Comparison of ENCODE assay signal across 8 cellular contexts in genomic region chr2:231482806-231483391, GRCh38. TPM values are rescaled to one million over a fixed set of nuclear protein-coding genes. Genes with fewer than 3 reads are reported as not detected.
DNase-seq lines count a peak whose midpoint lies in the region; ATAC-seq, FAIRE-seq and TF ChIP-seq lines count a peak whose summit lies in the region.

No MANE protein-coding gene starts in this region.

- TF ChIP-seq CTCF in SU-DHL-6 (IDR thresholded peaks at IDR 0.05; ENCODE audit: insufficient read depth, low read length, poor library complexity, severe bottlenecking): peak; percentile 92
- peak; percentile 85 to 97 (median 91) for TF ChIP-seq CTCF in heart right ventricle (IDR thresholded peaks at IDR 0.05)

- H3F3A ChIP-seq in SU-DHL-6 (ENCODE audit: insufficient read depth): no peaks in the 10 kb centered on the region

- no peak overlapping the region for H3K27ac ChIP-seq in SU-DHL-6 (ENCODE audit: low read depth, low read length)
- peak overlapping the region; percentile 30 to 93 (median 88) for H3K27ac ChIP-seq in heart right ventricle
- peak overlapping the region; percentile 73 for H3K27ac ChIP-seq in rectal smooth muscle tissue (ENCODE audit: low read depth, low read length)

- no peaks in the 10 kb centered on the region for H3K27me3 Mint-ChIP-seq in activated naive CD8-positive, alpha-beta T cell treated with anti-CD3 and anti-CD28 coated beads, Interleukin-2, amount 50 U/mL, for 24 hours

- H3K27ac Mint-ChIP-seq in activated naive CD8-positive, alpha-beta T cell treated with anti-CD3 and anti-CD28 coated beads, Interleukin-2, amount 50 U/mL, for 24 hours: peak overlapping the region; percentile 91

- H3K4me3 ChIP-seq in SU-DHL-6 (ENCODE audit: insufficient read depth, low read length, poor library complexity, severe bottlenecking) (peak overlapping the region; percentile 1), heart right ventricle (peak overlapping the region; percentile 36 to 76 (median 62)), rectal smooth muscle tissue (ENCODE audit: low read length) (peak overlapping the region; percentile 51)

- H3K27me3 ChIP-seq in SU-DHL-6 (ENCODE audit: low read length): no peaks in the 10 kb centered on the region
- no peaks in the 10 kb centered on the region for H3K27me3 ChIP-seq in heart right ventricle
- H3K27me3 ChIP-seq in rectal smooth muscle tissue (ENCODE audit: control insufficient read depth, insufficient read depth, low read length): no peaks in the 10 kb centered on the region

- intact Hi-C loops in heart right ventricle (cut with DNase I): loop anchor here in 9 of 10 donors (1.0 to 10.0 kb wide), 5 partner anchors 72 to 76 kb away; no protein-coding TSS in a partner anchor

- no peaks in the 10 kb centered on the region for H3K9me3 Mint-ChIP-seq in activated naive CD8-positive, alpha-beta T cell treated with anti-CD3 and anti-CD28 coated beads, Interleukin-2, amount 50 U/mL, for 24 hours

- H3K9ac ChIP-seq in SU-DHL-6 (ENCODE audit: low read length) (peak overlapping the region; percentile 34), rectal smooth muscle tissue (ENCODE audit: low read length) (peak overlapping the region; percentile 61)

- H4K20me1 ChIP-seq in SU-DHL-6 (ENCODE audit: low read depth, low read length): no peaks in the 10 kb centered on the region

- no peak for FAIRE-seq in urothelium cell line (lab: Jason Lieb, UNC)

- peak; percentile 59 for ATAC-seq in GM18517 (IDR thresholded peaks at IDR 0.05; ENCODE audit: unreplicated experiment)
- peak; percentile 88 for ATAC-seq in activated naive CD8-positive, alpha-beta T cell treated with anti-CD3 and anti-CD28 coated beads, Interleukin-2, amount 50 U/mL, for 24 hours
- peak; percentile 90 to 94 (median 92) for ATAC-seq in heart right ventricle

- H3K9me2 ChIP-seq in SU-DHL-6 (replicated peaks; ENCODE audit: insufficient read depth, low read length): no peaks in the 10 kb centered on the region

- peak overlapping the region; percentile 61 for H2AFZ ChIP-seq in SU-DHL-6 (ENCODE audit: low read depth, low read length, severe bottlenecking)

- in situ Hi-C loops in ACHN (cut with HindIII; ENCODE audit: low pct_ligation_motif_present, low pct_unique_long_range_greater_than_20kb, low sequenced_read_pairs): no loop called here

- H3K4me2 ChIP-seq in SU-DHL-6 (ENCODE audit: low read depth, low read length, poor library complexity, severe bottlenecking): peak overlapping the region; percentile 47

- 12 to 19% methylated on average over 35 to 36 of the region's 36 CpGs for WGBS in heart right ventricle, 2 donors

- H3K4me1 ChIP-seq in heart right ventricle: peaks cover 0 to 14% (median 6%) of the 10 kb centered on the region in 9 donors
- peaks cover 4% of the 10 kb centered on the region for H3K4me1 ChIP-seq in rectal smooth muscle tissue (ENCODE audit: control insufficient read depth, insufficient read depth, low read length)

- no peaks in the 10 kb centered on the region for H3K36me3 Mint-ChIP-seq in activated naive CD8-positive, alpha-beta T cell treated with anti-CD3 and anti-CD28 coated beads, Interleukin-2, amount 50 U/mL, for 24 hours (ENCODE audit: low read depth)

- no peaks in the 10 kb centered on the region for H3K79me2 ChIP-seq in SU-DHL-6 (ENCODE audit: insufficient read depth, low read length)

- peak; percentile 67 for DNase-seq in ACHN
- peak; percentile 19 for DNase-seq in HS-5 (ENCODE audit: low read depth)
- peak; percentile 83 for DNase-seq in activated naive CD8-positive, alpha-beta T cell treated with anti-CD3 and anti-CD28 coated beads, Interleukin-2, amount 50 U/mL, for 24 hours
- DNase-seq in heart right ventricle: peak; percentile 72 to 82
- peak; percentile 89 for DNase-seq in urothelium cell line (ENCODE audit: low spot score)

- peak overlapping the region; percentile 79 for H3K4me3 Mint-ChIP-seq in activated naive CD8-positive, alpha-beta T cell treated with anti-CD3 and anti-CD28 coated beads, Interleukin-2, amount 50 U/mL, for 24 hours

- peaks cover 11% of the 10 kb centered on the region for H3K4me1 Mint-ChIP-seq in activated naive CD8-positive, alpha-beta T cell treated with anti-CD3 and anti-CD28 coated beads, Interleukin-2, amount 50 U/mL, for 24 hours

- H3K9me3 ChIP-seq in SU-DHL-6 (ENCODE audit: insufficient read depth, low read length): no peaks in the 10 kb centered on the region
- H3K9me3 ChIP-seq in heart right ventricle: no peaks in the 10 kb centered on the region

- H3K36me3 ChIP-seq in SU-DHL-6 (ENCODE audit: low read length): no peaks in the 10 kb centered on the region
- H3K36me3 ChIP-seq in heart right ventricle: peaks cover 0 to 19% (median 0%) of the 10 kb centered on the region in 9 donors
- no peaks in the 10 kb centered on the region for H3K36me3 ChIP-seq in rectal smooth muscle tissue (ENCODE audit: control insufficient read depth, insufficient read depth, low read length)

RNA-seq across cellular contexts. Expression of gene NCL, which starts 18.6 kb away (rescaled TPM):
- total RNA-seq in heart right ventricle: 100 to 1,000 TPM; 237 to 363 (median 308) TPM
- polyA plus RNA-seq in heart right ventricle: 100 to 1,000 TPM; 127 to 171 TPM

RNA-seq across cellular contexts. Expression of gene NMUR1, which starts 47.3 kb away (rescaled TPM):
- total RNA-seq in heart right ventricle: under 1 TPM in 9 of 10 donors, not detected in 1; 0.21 to 0.82 (median 0.35) TPM
- under 1 TPM; 0.10 to 0.37 TPM for polyA plus RNA-seq in heart right ventricle

Comparison
In these comparisons a context has a peak if more than half of its experiments do, and no peak if none do; other contexts are left out.
1. DNase-seq: peak in every context shown above with its lines; median percentile 89 in urothelium cell line; 83 in activated naive CD8-positive, alpha-beta T cell treated with anti-CD3 and anti-CD28 coated beads, Interleukin-2, amount 50 U/mL, for 24 hours; 77 in heart right ventricle; 67 in ACHN; 19 in HS-5.
2. H3K4me3 ChIP-seq: peak in every context shown above with its lines; median percentile 62 in heart right ventricle; 51 in rectal smooth muscle tissue; 1 in SU-DHL-6.